19 cellular contexts compared by ENCODE assay signal in the genomic region with DNA sequence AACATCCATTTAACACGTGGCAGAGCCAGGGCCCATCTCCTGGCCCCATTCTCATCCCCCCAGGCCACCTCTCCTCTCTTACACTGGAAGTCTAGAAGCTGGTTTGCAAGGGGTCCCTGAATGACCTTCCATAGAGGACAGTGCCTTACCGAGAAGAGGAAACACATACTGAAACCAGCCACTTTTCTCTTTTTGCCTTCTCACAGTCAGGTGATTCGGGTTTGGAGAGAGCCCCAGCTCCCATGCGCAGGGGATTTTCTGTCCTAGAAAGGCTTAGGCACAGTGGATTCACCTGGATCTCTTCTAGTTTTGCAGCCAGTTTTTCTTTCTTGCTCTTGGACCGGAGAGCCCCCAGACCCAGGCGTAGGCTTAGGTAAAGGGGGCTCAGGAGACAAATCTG.
"Had no signal": no experiment of that assay in that cellular context is flagged by ENCODE, and none has a peak within 500 bp of the region (broad histone marks: within the 10 kb centered on the region; RNA-seq: fewer than 3 reads in every experiment).

No MANE protein-coding gene starts in this region.

- H3K4me3 ChIP-seq: esophagus muscularis mucosa, gastrocnemius medialis, heart right ventricle, psoas muscle, right lobe of liver, suprapubic skin, thyroid gland had no signal

- H3K9me3 ChIP-seq: gastrocnemius medialis, neutrophil, psoas muscle, right lobe of liver, suprapubic skin, thyroid gland had no signal

- H3K27ac ChIP-seq: epithelial cell of prostate, esophagus muscularis mucosa, gastrocnemius medialis, heart right ventricle, neutrophil, psoas muscle, right lobe of liver, suprapubic skin, thyroid gland had no signal

- ATAC-seq: effector memory CD8-positive, alpha-beta T cell; gastrocnemius medialis; heart right ventricle; psoas muscle; right lobe of liver; stimulated activated effector memory CD8-positive, alpha-beta T cell treated with anti-CD3 and anti-CD28 coated beads, Interleukin-12 subunit alpha, Interleukin-12 subunit beta, amount 100 ng/mL, for 72 hours; stimulated activated naive CD8-positive, alpha-beta T cell treated with anti-CD3 and anti-CD28 coated beads, Interleukin-15, Interleukin-2, amounts not matched to agents 100 U/mL and 50 U/mL, for 24 hours had no signal

- DNase-seq: effector memory CD8-positive, alpha-beta T cell; gastrocnemius medialis; heart right ventricle; hypothalamus; kidney glomerular epithelial cell; mesendoderm; naive B cell; psoas muscle; retina; right lobe of liver; stimulated activated CD4-positive, alpha-beta T cell treated with anti-CD3 and anti-CD28 coated beads, Interleukin-4, amount 100 ng/mL, for 1 hour; stimulated activated CD8-positive, alpha-beta memory T cell treated with anti-CD3 and anti-CD28 coated beads, Interleukin-4, amount 100 ng/mL, for 48 hours; stimulated activated naive CD8-positive, alpha-beta T cell treated with anti-CD3 and anti-CD28 coated beads, Interleukin-15, Interleukin-2, amounts not matched to agents 100 U/mL and 50 U/mL, for 24 hours; thyroid gland had no signal

- H3K36me3 ChIP-seq: esophagus muscularis mucosa, gastrocnemius medialis, heart right ventricle, neutrophil, right lobe of liver, suprapubic skin, thyroid gland had no signal

- H3K27me3 ChIP-seq: esophagus muscularis mucosa, gastrocnemius medialis, neutrophil, right lobe of liver, thyroid gland had no signal
